Comparison of ENCODE assay signal across 14 cellular contexts in the genomic region with DNA sequence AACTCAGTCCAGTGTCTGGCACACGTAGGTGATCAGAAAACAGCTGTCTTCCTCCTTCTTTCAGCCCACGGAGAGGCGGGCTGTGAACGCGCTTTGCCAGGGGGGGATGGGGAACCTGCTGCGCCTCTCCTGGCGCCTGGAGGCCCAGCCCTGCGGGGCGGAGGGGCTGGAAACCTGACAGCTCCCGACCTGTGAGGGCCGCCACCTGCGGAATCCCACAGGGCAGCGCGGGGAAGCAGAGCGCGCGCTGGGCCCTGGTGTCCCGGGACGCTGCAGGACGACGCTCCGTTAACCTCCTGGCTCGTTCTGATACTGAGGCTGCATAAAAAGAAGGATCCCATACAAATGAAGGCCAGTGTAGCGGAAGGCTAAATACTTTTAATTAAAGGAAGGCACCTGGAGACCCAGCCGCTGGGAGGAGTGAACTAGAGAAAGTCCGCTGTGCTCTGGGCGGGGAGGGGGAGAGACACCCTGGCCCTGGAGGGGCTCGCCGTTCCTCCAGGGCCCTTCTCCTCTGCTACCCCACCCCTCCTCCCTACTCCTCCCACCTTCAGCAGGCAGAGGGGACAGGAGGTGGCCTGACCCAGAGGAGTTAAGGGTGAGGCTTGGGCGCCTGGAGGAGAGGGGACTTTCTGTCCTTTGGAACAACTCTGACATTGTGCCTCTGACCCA. TPM values are rescaled to one million over a fixed set of nuclear protein-coding genes. Genes with fewer than 3 reads are reported as not detected.
"Had no signal": no experiment of that assay in that cellular context is flagged by ENCODE, and none has a peak within 500 bp of the region (broad histone marks: within the 10 kb centered on the region; RNA-seq: fewer than 3 reads in every experiment).

No MANE protein-coding gene starts in this region.

RNA-seq across cellular contexts. Expression of gene TRIM43B, which starts 57.2 kb away (rescaled TPM):
- total RNA-seq: activated B cell treated with CpG ODN at 0.5 μM for 24 hours; activated CD4-positive, alpha-beta memory T cell treated with anti-CD3 and anti-CD28 coated beads for 36 hours; activated CD4-positive, alpha-beta memory T cell treated with anti-CD3 and anti-CD28 coated beads, Interleukin-2, amount 10 ng/mL, durations not matched to agents 7 days and 5 days; activated CD4-positive, alpha-beta T cell treated with anti-CD3 and anti-CD28 coated beads for 36 hours; activated CD4-positive, alpha-beta T cell treated with anti-CD3 and anti-CD28 coated beads, Interleukin-2, amount 10 ng/mL, durations not matched to agents 24 days and 14 days; activated CD4-positive, alpha-beta T cell treated with anti-CD3 and anti-CD28 coated beads, Interleukin-2, amount 10 ng/mL, durations not matched to agents 7 days and 5 days; activated CD8-positive, alpha-beta memory T cell treated with anti-CD3 and anti-CD28 coated beads for 36 hours; activated CD8-positive, alpha-beta memory T cell treated with anti-CD3 and anti-CD28 coated beads, Interleukin-2, amount 10 ng/mL, durations not matched to agents 7 days and 5 days; activated CD8-positive, alpha-beta T cell treated with anti-CD3 and anti-CD28 coated beads for 36 hours; activated CD8-positive, alpha-beta T cell treated with anti-CD3 and anti-CD28 coated beads, Interleukin-2, amount 10 ng/mL, durations not matched to agents 7 days and 5 days; T-cell; T-helper 1 cell treated with Interleukin-12 subunit alpha and Interleukin-12 subunit beta and Interleukin-4 antibody, amounts not matched to agents 30 ng/mL and 1 ng/mL, for 36 hours; T-helper 17 cell; T-helper 2 cell treated with Interferon-gamma antibody and Interleukin-4, amounts not matched to agents 100 ng/mL and 5 ng/mL, for 36 hours had no signal
